In the genomic region with DNA sequence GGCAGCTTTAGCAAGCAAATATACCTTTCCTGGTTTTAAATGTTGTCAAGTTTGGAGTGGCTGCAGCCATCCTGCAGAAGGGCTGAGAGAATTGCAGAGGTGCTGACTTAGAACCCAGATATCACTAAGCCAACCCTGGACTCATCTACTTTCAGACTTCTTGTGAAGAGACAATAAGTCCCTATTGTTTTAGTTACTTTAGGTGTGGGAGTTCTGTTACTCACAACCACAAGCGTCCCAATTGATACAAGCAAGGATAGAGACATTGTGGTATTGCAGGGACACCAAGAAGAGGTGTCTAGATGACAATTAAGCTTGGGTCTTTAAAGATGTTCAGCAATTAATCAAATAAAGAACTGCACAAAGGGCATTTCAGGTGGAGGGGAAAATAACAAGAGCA, we compare ENCODE assay signal across 39 cellular contexts. TPM values are rescaled to one million over a fixed set of nuclear protein-coding genes. Genes with fewer than 3 reads are reported as not detected.
"Had no signal": no experiment of that assay in that cellular context is flagged by ENCODE, and none has a peak within 500 bp of the region (broad histone marks: within the 10 kb centered on the region; RNA-seq: fewer than 3 reads in every experiment).

No MANE protein-coding gene starts in this region.

- H3K36me3 ChIP-seq: ascending aorta, cardiac muscle cell, colonic mucosa, gastroesophageal sphincter, pancreas, prostate gland, tibial nerve had no signal

- H3K27ac Mint-ChIP-seq: activated naive CD8-positive, alpha-beta T cell; immature natural killer cell; mesothelial cell of epicardium; naive B cell; T-helper 1 cell treated with Interleukin-12 subunit alpha and Interleukin-12 subunit beta and Interleukin-4 antibody, amounts not matched to agents 30 μg/mL and 1 μg/mL, for 36 hours had no signal

- ATAC-seq: gastroesophageal sphincter, sciatic nerve had no signal

- H3K27me3 Mint-ChIP-seq: activated naive CD8-positive, alpha-beta T cell had no signal

- H3K9me3 ChIP-seq: ascending aorta, colonic mucosa, gastroesophageal sphincter, pancreas, prostate gland, tibial nerve had no signal

- H3K4me3 ChIP-seq: ascending aorta, cardiac muscle cell, colonic mucosa, dorsolateral prefrontal cortex, gastroesophageal sphincter, pancreas, prostate gland, skin epidermis, tibial nerve had no signal

- DNase-seq: activated CD4-positive, alpha-beta T cell treated with anti-CD3 and anti-CD28 coated beads for 48 hours; activated effector memory CD4-positive, alpha-beta T cell treated with Interleukin-2 at 50 U/mL for 16 hours; activated naive CD4-positive, alpha-beta T cell treated with Interleukin-2 at 50 U/mL for 16 hours; activated T-cell treated with anti-CD3 and anti-CD28 coated beads for 4 hours; cerebellar nuclear complex; colonic mucosa; dorsolateral prefrontal cortex; hippocampal formation; immature natural killer cell; kidney; left colon; naive B cell; pancreas; retina; stimulated activated CD4-positive, alpha-beta T cell treated with anti-CD3 and anti-CD28 coated beads, Interleukin-12 subunit alpha, Interleukin-12 subunit beta, amount 100 ng/mL, for 4 hours; stimulated activated CD4-positive, alpha-beta T cell treated with anti-CD3 and anti-CD28 coated beads, Interleukin-4, amount 100 ng/mL, for 1 hour; SW 1271; T-helper 9 cell had no signal

- H3K4me1 Mint-ChIP-seq: immature natural killer cell, naive B cell had no signal

- H3K4me1 ChIP-seq: ascending aorta, colonic mucosa, gastroesophageal sphincter, pancreas, prostate gland had no signal

- H3K9me3 Mint-ChIP-seq: immature natural killer cell; mesothelial cell of epicardium; naive B cell; T-helper 1 cell treated with Interleukin-12 subunit alpha and Interleukin-12 subunit beta and Interleukin-4 antibody, amounts not matched to agents 30 μg/mL and 1 μg/mL, for 36 hours had no signal

- H3K36me3 Mint-ChIP-seq: activated naive CD8-positive, alpha-beta T cell; brain; immature natural killer cell; mesothelial cell of epicardium; naive B cell had no signal

- H3K27me3 ChIP-seq: ascending aorta, cardiac muscle cell, colonic mucosa, dorsolateral prefrontal cortex, gastroesophageal sphincter, pancreas, tibial nerve had no signal

- H3K4me3 Mint-ChIP-seq: activated naive CD8-positive, alpha-beta T cell; brain; immature natural killer cell; mesothelial cell of epicardium; naive B cell; T-helper 1 cell treated with Interleukin-12 subunit alpha and Interleukin-12 subunit beta and Interleukin-4 antibody, amounts not matched to agents 30 μg/mL and 1 μg/mL, for 36 hours had no signal

- FAIRE-seq: endothelial cell of umbilical vein, kidney, pancreas, TTC549 had no signal

- H3K27ac ChIP-seq: ascending aorta, gastroesophageal sphincter, pancreas, prostate gland, tibial nerve, VCaP had no signal

RNA-seq across cellular contexts. Expression of a gene that starts 47.4 kb away (rescaled TPM):
- total RNA-seq: ascending aorta, cardiac muscle cell, colonic mucosa, endothelial cell of umbilical vein, fibroblast of lung, fibroblast of villous mesenchyme, gastroesophageal sphincter, kidney, left colon, liver, mesothelial cell of epicardium, pancreas, prostate gland, sciatic nerve, temporal lobe, tibial nerve, ureter had no signal
- polyA plus RNA-seq: cardiac muscle cell, endothelial cell of umbilical vein, esophagus, fibroblast of lung, immature natural killer cell, liver, neural cell had no signal
